Comparison of ENCODE assay signal across 16 cellular contexts in genomic region chr1:25074326-25074725, GRCh38.
"Had no signal": no experiment of that assay in that cellular context is flagged by ENCODE, and none has a peak within 500 bp of the region (broad histone marks: within the 10 kb centered on the region; RNA-seq: fewer than 3 reads in every experiment).

No MANE protein-coding gene starts in this region.

- H3K79me2 ChIP-seq: hepatocyte had no signal

- H3K27ac Mint-ChIP-seq: nephron had no signal

- H3K27me3 Mint-ChIP-seq: naive B cell had no signal

- H3K4me3 ChIP-seq: hepatocyte, smooth muscle cell had no signal

- H3K27me3 ChIP-seq: foreskin keratinocyte, hepatocyte, neutrophil had no signal

- H3K4me3 Mint-ChIP-seq: naive B cell, nephron had no signal

- ATAC-seq: foreskin keratinocyte, left colon, left ventricle myocardium superior, right cardiac atrium had no signal

- H3K9me3 ChIP-seq: neutrophil had no signal

- H3K4me1 ChIP-seq: foreskin keratinocyte had no signal

- DNase-seq: cerebellar nuclear complex; dermis blood vessel endothelial cell; erythroblast; foreskin keratinocyte; head of caudate nucleus; left colon; left ventricle myocardium superior; naive B cell; right cardiac atrium; stimulated activated CD4-positive, alpha-beta T cell treated with anti-CD3 and anti-CD28 coated beads, Interleukin-4, amount 100 ng/mL, for 24 hours; stimulated activated naive CD4-positive, alpha-beta T cell; trophoblast cell had no signal

- H3K4me1 Mint-ChIP-seq: naive B cell, nephron had no signal

- H3K4me2 ChIP-seq: hepatocyte, smooth muscle cell had no signal

- H3K36me3 ChIP-seq: neutrophil had no signal

- H3K27ac ChIP-seq: foreskin keratinocyte, hepatocyte, neutrophil had no signal

- H2AFZ ChIP-seq: hepatocyte had no signal
